ENCODE assay signal across 1 cellular context in genomic region chr17:50003916-50004315, GRCh38.
A peak's percentile ranks its signal among the peaks of the same experiment; 100 is the strongest.
TF ChIP-seq lines count a peak whose summit lies in the region.

No MANE protein-coding gene starts in this region.

TF ChIP-seq in HepG2, 621 proteins besides CTCF, POLR2A, EP300 and RAD21:
- TF ChIP-seq KDM4B (CRISPR knock-in tag; IDR thresholded peaks at IDR 0.05) (no peak), ATF7 (IDR thresholded peaks at IDR 0.05) (peak; percentile 34; the same call in 1 of the 2 replicates), ATF7 (CRISPR knock-in tag; IDR thresholded peaks at IDR 0.05) (no peak)
